Comparison of ENCODE assay signal across 9 cellular contexts in the genomic region with DNA sequence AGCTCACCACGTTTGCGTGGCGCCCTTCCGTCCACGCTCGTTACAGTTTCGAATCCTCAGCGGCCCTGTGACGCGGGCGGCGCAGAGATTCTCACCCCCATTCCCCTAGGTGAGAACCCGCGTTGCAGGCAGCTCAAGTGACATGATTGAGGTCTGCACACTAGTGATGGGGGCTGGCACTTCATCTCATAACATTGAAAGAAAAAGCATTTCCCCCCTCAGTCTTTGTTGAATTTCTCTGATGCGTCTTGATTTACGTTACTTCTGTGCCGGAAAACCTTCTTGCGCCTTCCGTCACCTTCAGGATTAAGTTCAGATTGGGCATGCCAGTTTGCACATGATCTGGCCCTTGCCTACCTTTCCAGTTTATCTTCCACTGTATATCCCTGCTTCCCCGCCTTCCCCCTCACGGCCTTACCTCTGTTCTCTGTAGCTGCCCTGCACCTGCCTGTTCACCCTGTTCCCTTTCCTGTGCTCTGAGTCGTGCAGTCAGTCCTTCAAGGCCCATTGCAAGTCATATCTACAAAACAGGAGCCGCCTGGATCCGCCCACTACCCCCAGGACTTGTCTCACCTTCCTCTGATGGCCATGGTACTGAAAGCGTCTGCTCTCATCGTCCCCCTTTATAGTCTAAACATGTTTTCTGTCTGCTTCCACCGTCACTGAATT. TPM values are rescaled to one million over a fixed set of nuclear protein-coding genes. Genes with fewer than 3 reads are reported as not detected.
DNase-seq lines count a peak whose midpoint lies in the region; ATAC-seq and FAIRE-seq lines count a peak whose summit lies in the region.
"Had no signal": no experiment of that assay in that cellular context is flagged by ENCODE, and none has a peak within 500 bp of the region (broad histone marks: within the 10 kb centered on the region; RNA-seq: fewer than 3 reads in every experiment).

No MANE protein-coding gene starts in this region.

- DNase-seq in RCC 7860 (ENCODE audit: low spot score): peak; percentile 59
- peak; percentile 74 for DNase-seq in activated naive CD4-positive, alpha-beta T cell treated with anti-CD3 and anti-CD28 coated beads for 36 hours
- peak in 1 of 3 donors; percentile 69 for DNase-seq in right cardiac atrium

- peaks cover 40% of the 10 kb centered on the region for H3K36me3 Mint-ChIP-seq in activated naive CD4-positive, alpha-beta T cell treated with anti-CD3 and anti-CD28 coated beads for 36 hours (ENCODE audit: low read depth)

- H3K36me3 ChIP-seq in skeletal muscle tissue (ENCODE audit: control insufficient read depth in 3 of 3, insufficient read depth in 3 of 3, low read length in 3 of 3): peaks cover 0 to 14% (median 12%) of the 10 kb centered on the region in 3 donors

- H3K27me3 Mint-ChIP-seq in activated naive CD4-positive, alpha-beta T cell treated with anti-CD3 and anti-CD28 coated beads for 36 hours (ENCODE audit: low read depth): no peaks in the 10 kb centered on the region

- ATAC-seq in HG03066 (IDR thresholded peaks at IDR 0.05; ENCODE audit: low read depth, unreplicated experiment) (peak; percentile 16), right cardiac atrium (no peak), GM21381 (IDR thresholded peaks at IDR 0.05; ENCODE audit: unreplicated experiment) (no peak), GM18858 (IDR thresholded peaks at IDR 0.05; ENCODE audit: unreplicated experiment) (no peak)

- intact Hi-C loops in activated naive CD4-positive, alpha-beta T cell treated with anti-CD3 and anti-CD28 coated beads for 36 hours (cut with micrococcal nuclease): loop anchor here (10.0 kb wide), 1 partner anchor 814 kb away; no protein-coding TSS in a partner anchor
- intact Hi-C loops in right cardiac atrium (cut with DNase I): no loop called here

- peak overlapping the region; percentile 84 for H3K27ac Mint-ChIP-seq in activated naive CD4-positive, alpha-beta T cell treated with anti-CD3 and anti-CD28 coated beads for 36 hours

- H3K9ac ChIP-seq in skeletal muscle tissue (ENCODE audit: low read depth in 1 of 3, low read length in 3 of 3): peak overlapping the region in 2 of 3 donors; percentile 71 to 92

- H3K4me1 ChIP-seq in right cardiac atrium (ENCODE audit: control insufficient read depth, insufficient read depth, low read length) (peaks cover 2% of the 10 kb centered on the region), skeletal muscle tissue (ENCODE audit: control insufficient read depth in 3 of 3, insufficient read depth in 3 of 3, low read length in 3 of 3) (peaks cover 12 to 16% (median 16%) of the 10 kb centered on the region in 3 donors)

- CTCF ChIA-PET in activated naive CD4-positive, alpha-beta T cell treated with anti-CD3 and anti-CD28 coated beads for 36 hours (lab: Charles Lee): interaction anchor here (0.8 to 2.8 kb wide), 3 partner anchors 28 to 32 kb away, joined by 3 to 6 read pairs (median 4); no protein-coding TSS in a partner anchor

- peaks cover 49% of the 10 kb centered on the region for H3K4me1 Mint-ChIP-seq in activated naive CD4-positive, alpha-beta T cell treated with anti-CD3 and anti-CD28 coated beads for 36 hours (ENCODE audit: low read depth)

- H3K9me3 Mint-ChIP-seq in activated naive CD4-positive, alpha-beta T cell treated with anti-CD3 and anti-CD28 coated beads for 36 hours: no peaks in the 10 kb centered on the region

- H3K4me3 ChIP-seq in GM08714 (ENCODE audit: low read length): peak overlapping the region; percentile 98
- H3K4me3 ChIP-seq in right cardiac atrium (ENCODE audit: low read length): peak overlapping the region; percentile 65
- peak overlapping the region; percentile 62 to 97 (median 90) for H3K4me3 ChIP-seq in skeletal muscle tissue (ENCODE audit: low read length in 3 of 3)

- H3K27ac ChIP-seq in right cardiac atrium (ENCODE audit: low read length) (no peak overlapping the region), skeletal muscle tissue (ENCODE audit: low read depth, low read length) (no peak overlapping the region)

- FAIRE-seq in RCC 7860 (lab: Jason Lieb, UNC): no peak
- FAIRE-seq: frontal cortex had no signal

- WGBS in right cardiac atrium: 28% methylated on average over 27 of the region's 27 CpGs

- H3K27me3 ChIP-seq in right cardiac atrium (ENCODE audit: control insufficient read depth, insufficient read depth): no peaks in the 10 kb centered on the region
- H3K27me3 ChIP-seq in skeletal muscle tissue (ENCODE audit: control insufficient read depth in 3 of 3, insufficient read depth in 3 of 3, low read length in 3 of 3): no peaks in the 10 kb centered on the region

- peak overlapping the region; percentile 82 for H3K4me3 Mint-ChIP-seq in activated naive CD4-positive, alpha-beta T cell treated with anti-CD3 and anti-CD28 coated beads for 36 hours

- H3K9me3 ChIP-seq in right cardiac atrium (ENCODE audit: control insufficient read depth, low read length) (no peaks in the 10 kb centered on the region), skeletal muscle tissue (ENCODE audit: control insufficient read depth in 3 of 3, low read length in 3 of 3) (no peaks in the 10 kb centered on the region)

RNA-seq across cellular contexts. Expression of a gene that starts 1.1 kb away (rescaled TPM):
- total RNA-seq in activated naive CD4-positive, alpha-beta T cell treated with anti-CD3 and anti-CD28 coated beads for 36 hours: 10 to 100 TPM; 74.9 to 75.1 TPM
- total RNA-seq in right cardiac atrium: 10 to 100 TPM; 11.5 to 15.6 (median 14.0) TPM
- 7.3 TPM for polyA plus RNA-seq in right cardiac atrium
- 16.2 TPM for total RNA-seq in skeletal muscle tissue

RNA-seq across cellular contexts. Expression of a gene that starts 40.9 kb away (rescaled TPM):
- under 1 TPM; 0.10 to 0.12 TPM for total RNA-seq in activated naive CD4-positive, alpha-beta T cell treated with anti-CD3 and anti-CD28 coated beads for 36 hours
- total RNA-seq in right cardiac atrium (under 1 TPM; 0.28 to 0.53 (median 0.30) TPM), skeletal muscle tissue (0.52 TPM)
- 0.16 TPM for polyA plus RNA-seq in right cardiac atrium
